Comparison of ENCODE assay signal across 8 cellular contexts in the genomic region with DNA sequence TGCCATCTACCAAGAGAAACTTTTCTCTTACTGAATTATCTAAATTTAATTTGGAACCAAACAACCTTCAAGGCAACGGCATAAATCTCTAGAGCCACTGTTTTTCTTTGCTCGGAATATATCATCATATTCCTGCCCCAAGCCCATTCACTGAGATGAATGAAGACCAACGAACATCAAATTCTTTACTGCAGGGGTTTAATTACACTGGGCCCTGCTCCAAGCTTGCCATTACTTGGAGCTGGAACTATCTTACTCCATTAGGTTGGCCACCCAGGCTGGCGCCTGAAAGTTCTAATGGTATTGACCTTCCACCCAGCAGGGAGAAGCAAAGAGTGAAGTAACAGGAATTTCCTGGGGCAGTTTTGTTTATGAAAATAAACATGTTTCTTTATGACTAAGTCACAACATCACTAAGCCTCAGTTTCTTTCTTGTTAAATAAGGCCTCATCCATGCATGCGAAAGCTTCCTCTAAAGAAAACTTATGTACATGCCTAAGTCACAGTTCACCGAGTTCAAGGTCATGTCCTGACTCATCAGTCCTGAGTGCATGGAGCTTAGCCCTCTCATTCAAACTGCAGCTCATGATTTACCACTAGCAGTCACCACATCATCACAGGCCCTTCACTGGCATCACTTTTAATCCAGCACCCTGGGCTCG. TPM values are rescaled to one million over a fixed set of nuclear protein-coding genes. Genes with fewer than 3 reads are reported as not detected.
A peak's percentile ranks its signal among the peaks of the same experiment; 100 is the strongest.
DNase-seq lines count a peak whose midpoint lies in the region; ATAC-seq and TF ChIP-seq lines count a peak whose summit lies in the region.

No MANE protein-coding gene starts in this region.

- H3K79me2 ChIP-seq in OCI-LY7 (ENCODE audit: insufficient read depth, low read depth, low read length), result no peaks in the 10 kb centered on the region

- no peak overlapping the region for H2AFZ ChIP-seq in OCI-LY7 (ENCODE audit: low read length)

- no peaks in the 10 kb centered on the region for H3K36me3 ChIP-seq in OCI-LY7 (ENCODE audit: insufficient read depth, low read length)
- peaks cover 0 to 12% (median 0%) of the 10 kb centered on the region in 3 experiments for H3K36me3 ChIP-seq in naive thymus-derived CD4-positive, alpha-beta T cell (ENCODE audit: control insufficient read depth in 2 of 3, insufficient read depth in 3 of 3, low read length in 3 of 3)

- H3K9me2 ChIP-seq in OCI-LY7 (ENCODE audit: insufficient read depth, low read length), result no peaks in the 10 kb centered on the region

- no peaks in the 10 kb centered on the region for H3K9me3 ChIP-seq in OCI-LY7 (ENCODE audit: low read length)
- H3K9me3 ChIP-seq in naive thymus-derived CD4-positive, alpha-beta T cell (ENCODE audit: control insufficient read depth in 2 of 3, low read length in 3 of 3), result no peaks in the 10 kb centered on the region

- CTCF ChIA-PET in OCI-LY7 (lab: Charles Lee; ENCODE audit: unreplicated experiment), result no interaction called here
- CTCF ChIA-PET in naive thymus-derived CD4-positive, alpha-beta T cell (lab: Charles Lee), result interaction anchor here (0.6 to 0.7 kb wide), 2 partner anchors 52 to 153 kb away, joined by 3 to 4 read pairs; no protein-coding TSS in a partner anchor

- H3K9me3 Mint-ChIP-seq in HFFc6, result no peaks in the 10 kb centered on the region
- H3K9me3 Mint-ChIP-seq in naive thymus-derived CD4-positive, alpha-beta T cell, result no peaks in the 10 kb centered on the region

- no peaks in the 10 kb centered on the region for H3K27me3 ChIP-seq in naive thymus-derived CD4-positive, alpha-beta T cell (ENCODE audit: control insufficient read depth in 2 of 2, insufficient read depth in 2 of 2, low read length in 2 of 2)

- no peak for TF ChIP-seq CTCF in HFFc6 (IDR thresholded peaks at IDR 0.05)
- no peak for TF ChIP-seq CTCF in OCI-LY7 (conservative IDR thresholded peaks at IDR 0.05; ENCODE audit: low read length)

- H3K4me3 ChIP-seq in OCI-LY7 (ENCODE audit: low read depth, low read length, poor library complexity, severe bottlenecking), result no peak overlapping the region
- H3K4me3 ChIP-seq in naive thymus-derived CD4-positive, alpha-beta T cell (ENCODE audit: low read length), result no peak overlapping the region

- ATAC-seq in GM18511 (IDR thresholded peaks at IDR 0.05; ENCODE audit: unreplicated experiment), result peak; percentile 74
- ATAC-seq in naive thymus-derived CD4-positive, alpha-beta T cell, result no peak

- no peak overlapping the region for H3K27ac ChIP-seq in OCI-LY7 (ENCODE audit: low read depth, low read length, poor library complexity, severe bottlenecking)
- H3K27ac ChIP-seq in naive thymus-derived CD4-positive, alpha-beta T cell (ENCODE audit: low read depth, low read length), result no peak overlapping the region

- H3K4me1 ChIP-seq in OCI-LY7 (ENCODE audit: insufficient read depth, low read length, poor library complexity, severe bottlenecking), result peaks cover 19% of the 10 kb centered on the region
- H3K4me1 ChIP-seq in naive thymus-derived CD4-positive, alpha-beta T cell (ENCODE audit: control insufficient read depth in 2 of 2, insufficient read depth in 2 of 2, low read length in 2 of 2), result peaks cover 0 to 5% of the 10 kb centered on the region in 2 donors

- POLR2A ChIA-PET in OCI-LY7 (lab: Charles Lee), result interaction anchor here (1.7 kb wide), 1 partner anchor 41 kb away, joined by 4 read pairs; no protein-coding TSS in a partner anchor
- POLR2A ChIA-PET in naive thymus-derived CD4-positive, alpha-beta T cell (lab: Charles Lee), result interaction anchor here (1.2 kb wide), 1 partner anchor 19 kb away, joined by 4 read pairs; no protein-coding TSS in a partner anchor

- H4K20me1 ChIP-seq in OCI-LY7 (ENCODE audit: insufficient read depth, low read length), result no peaks in the 10 kb centered on the region

- H3K27me3 Mint-ChIP-seq in HFFc6 (ENCODE audit: insufficient read depth), result no peaks in the 10 kb centered on the region
- H3K27me3 Mint-ChIP-seq in naive thymus-derived CD4-positive, alpha-beta T cell, result no peaks in the 10 kb centered on the region

- H3K4me1 Mint-ChIP-seq in HFFc6 (ENCODE audit: low read depth), result peaks cover 27% of the 10 kb centered on the region
- peaks cover 9 to 23% (median 15%) of the 10 kb centered on the region in 7 donors for H3K4me1 Mint-ChIP-seq in naive thymus-derived CD4-positive, alpha-beta T cell

- H3K4me2 ChIP-seq in OCI-LY7 (ENCODE audit: low read length), result no peak overlapping the region

- no TSS peak for BruUV-seq in OCI-LY7 (replicated peaks; lab: Mats Ljungman, UMichigan)

- DNase-seq in HFFc6 (peak; percentile 26), OCI-LY7 (ENCODE audit: low spot score) (peak; percentile 9), iris pigment epithelial cell (ENCODE audit: low read depth) (peak; percentile 21), GM19238 (ENCODE audit: insufficient read length, low spot score) (no peak), NCI-H1436 treated with DMSO at 0.1 percent for 48 hours (lab: John Stamatoyannopoulos, UW) (no peak)
- DNase-seq in activated effector memory CD4-positive, alpha-beta T cell treated with Interleukin-2 at 50 U/mL for 16 hours, result no peak
- no peak for DNase-seq in naive thymus-derived CD4-positive, alpha-beta T cell

- H3K4me3 Mint-ChIP-seq in HFFc6, result no peak overlapping the region
- no peak overlapping the region for H3K4me3 Mint-ChIP-seq in naive thymus-derived CD4-positive, alpha-beta T cell

- intact Hi-C loops in OCI-LY7 (cut with micrococcal nuclease; ENCODE audit: unreplicated experiment), result no loop called here
- intact Hi-C loops in naive thymus-derived CD4-positive, alpha-beta T cell (cut with micrococcal nuclease), result no loop called here

- no peaks in the 10 kb centered on the region; the same call in 1 of the 2 replicates for H3K36me3 Mint-ChIP-seq in HFFc6 (ENCODE audit: low read depth)
- peaks cover 8 to 18% (median 12%) of the 10 kb centered on the region in 5 donors for H3K36me3 Mint-ChIP-seq in naive thymus-derived CD4-positive, alpha-beta T cell

- H3K27ac Mint-ChIP-seq in HFFc6, result peak overlapping the region; percentile 57
- peak overlapping the region in 1 of 9 donors; percentile 7 for H3K27ac Mint-ChIP-seq in naive thymus-derived CD4-positive, alpha-beta T cell

RNA-seq across cellular contexts. Expression of a gene that starts 42.0 kb away (rescaled TPM):
- 10 to 100 TPM; 40.4 to 46.0 (median 40.7) TPM for total RNA-seq in HFFc6 (2021; fragmentation: NEBNext Ultra II Directional; extraction: Animal tissue kit (Norgen Biotek cat#: 25700))
- total RNA-seq in OCI-LY7 (2014; rRNA removed; shearing (Covaris generic)), result 48.4 and 68.0 TPM in 2 replicates
- 84.7 and 92.8 TPM in 2 replicates for total RNA-seq in OCI-LY7 (2022)
- total RNA-seq in naive thymus-derived CD4-positive, alpha-beta T cell, result 100 to 1,000 TPM in 3 of 5 experiments, 10 to 100 TPM in 2; 85.5 to 131 (median 105) TPM
- polyA plus RNA-seq in naive thymus-derived CD4-positive, alpha-beta T cell, result 100 to 1,000 TPM; 318 to 445 TPM

RNA-seq across cellular contexts. Expression of a gene that starts 42.3 kb away (rescaled TPM):
- 10 to 100 TPM; 21.0 to 29.6 (median 25.3) TPM for total RNA-seq in HFFc6 (2021; fragmentation: NEBNext Ultra II Directional; extraction: Animal tissue kit (Norgen Biotek cat#: 25700))
- 19.3 and 27.1 TPM in 2 replicates for total RNA-seq in OCI-LY7 (2014; rRNA removed; shearing (Covaris generic))
- total RNA-seq in OCI-LY7 (2022), result 51.5 and 59.9 TPM in 2 replicates
- 10 to 100 TPM; 19.4 to 33.1 (median 24.2) TPM for total RNA-seq in naive thymus-derived CD4-positive, alpha-beta T cell
- 10 to 100 TPM; 25.2 to 27.1 TPM for polyA plus RNA-seq in naive thymus-derived CD4-positive, alpha-beta T cell

Comparison
In these comparisons a context has a peak if more than half of its experiments do, and no peak if none do; other contexts are left out.
1. DNase-seq: peak in HFFc6 (single experiment), OCI-LY7 (single experiment) and iris pigment epithelial cell (single experiment); none in GM19238 (single experiment), activated effector memory CD4-positive, alpha-beta T cell treated with Interleukin-2 at 50 U/mL for 16 hours (single experiment), naive thymus-derived CD4-positive, alpha-beta T cell (0 of 9) and NCI-H1436 treated with DMSO at 0.1 percent for 48 hours (single experiment).